Comparison of ENCODE assay signal across 2 cellular contexts in the genomic region with DNA sequence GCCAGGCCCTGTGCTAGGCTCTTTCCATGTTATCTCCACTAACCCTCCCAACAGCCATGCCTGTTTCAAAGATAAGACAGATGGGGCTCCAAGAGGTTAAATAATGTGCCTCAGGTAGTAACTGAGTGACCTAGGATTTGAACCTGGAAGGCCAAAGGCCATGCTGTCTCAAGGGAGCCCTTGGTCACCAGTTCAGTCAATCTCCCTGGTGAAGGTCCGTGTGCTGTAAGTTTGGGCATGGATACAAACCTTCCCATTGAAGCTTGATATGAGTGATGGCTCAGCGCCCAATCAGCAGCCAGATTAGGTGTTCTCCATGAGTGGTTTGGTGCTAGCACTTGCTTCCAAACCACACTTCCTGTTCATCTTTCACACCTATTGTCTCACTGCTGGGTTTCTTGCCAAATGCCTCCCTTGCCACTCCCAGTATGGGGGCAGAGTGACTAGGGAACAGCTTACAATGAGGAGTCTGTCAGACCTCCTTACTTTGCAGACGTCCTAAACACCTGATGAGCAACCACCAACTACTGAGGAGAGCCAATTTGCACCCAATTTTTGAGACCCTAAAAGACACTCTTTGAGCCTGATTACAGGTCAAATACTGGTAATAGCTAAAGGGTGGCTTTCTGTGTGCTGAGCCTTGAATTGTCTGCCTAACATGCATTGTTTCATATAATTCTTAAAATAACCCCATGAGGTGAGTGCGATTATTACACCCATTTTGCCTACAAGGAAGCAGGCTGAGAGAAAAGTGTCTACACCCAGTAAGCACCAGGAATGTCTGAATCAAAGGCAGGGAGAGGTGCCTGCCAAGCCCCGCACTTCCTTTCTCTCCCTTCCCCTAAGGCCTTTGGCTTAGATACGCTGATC.
TF ChIP-seq lines count a peak whose summit lies in the region.

No MANE protein-coding gene starts in this region.

TF ChIP-seq in SK-N-SH, 30 proteins besides CTCF, POLR2A, EP300 and RAD21:
- no peak for TF ChIP-seq EZH2phosphoT487 (IDR thresholded peaks at IDR 0.05; ENCODE audit: borderline replicate concordance, low read depth)
- TF ChIP-seq FOXJ3 (CRISPR knock-in tag; IDR thresholded peaks at IDR 0.05), result no peak
- no peak for TF ChIP-seq GATA2 (CRISPR knock-in tag; IDR thresholded peaks at IDR 0.05)

TF ChIP-seq in K562, 482 proteins besides CTCF, POLR2A, EP300 and RAD21:
- TF ChIP-seq POLR2AphosphoS5 (IDR thresholded peaks at IDR 0.05; ENCODE audit: control insufficient read depth, insufficient read depth, low read depth, low read length) (0 out of 2 replicates have a peak, but pooled peaks have one; percentile 55), KLF16 (IDR thresholded peaks at IDR 0.05) (peak; percentile 66; the same call in 1 of the 2 replicates), ADNP (tag; IDR thresholded peaks at IDR 0.05) (no peak), CTBP1 (IDR thresholded peaks at IDR 0.05; ENCODE audit: borderline replicate concordance) (peak; percentile 59), NCOR1 (IDR thresholded peaks at IDR 0.05) (peak; percentile 70), SOX6 (IDR thresholded peaks at IDR 0.05) (peak; percentile 65), HDAC2 (IDR thresholded peaks at IDR 0.05) (0 out of 2 replicates have a peak, but pooled peaks have one; percentile 51), TCF3 (CRISPR knock-in tag; IDR thresholded peaks at IDR 0.05) (peak; percentile 83), FOXM1 (IDR thresholded peaks at IDR 0.05; ENCODE audit: low read depth) (0 out of 2 replicates have a peak, but pooled peaks have one; percentile 56), FOXM1 (CRISPR knock-in tag; IDR thresholded peaks at IDR 0.05; ENCODE audit: low read depth) (no peak), CC2D1A (IDR thresholded peaks at IDR 0.05) (peak; percentile 56; the same call in 1 of the 2 replicates), NFYB (IDR thresholded peaks at IDR 0.05; ENCODE audit: extremely low read depth, insufficient read length) (peak; percentile 12), ZEB2 (IDR thresholded peaks at IDR 0.05) (peak; percentile 59; the same call in 1 of the 2 replicates), CBFA2T3 (IDR thresholded peaks at IDR 0.05) (peak; percentile 89), BCOR (IDR thresholded peaks at IDR 0.05) (peak; percentile 32; the same call in 1 of the 2 replicates), PML (IDR thresholded peaks at IDR 0.05; ENCODE audit: low read length) (peak; percentile 47; the same call in 1 of the 2 replicates), NFIC (IDR thresholded peaks at IDR 0.05) (peak; percentile 48), MTA2 (IDR thresholded peaks at IDR 0.05; ENCODE audit: low read depth) (peak; percentile 63), ZNF347 (CRISPR knock-in tag; IDR thresholded peaks at IDR 0.05; ENCODE audit: low read depth) (no peak), ETV5 (CRISPR knock-in tag; IDR thresholded peaks at IDR 0.05; ENCODE audit: low read depth) (no peak), ZNF224 (CRISPR knock-in tag; IDR thresholded peaks at IDR 0.05) (no peak), CBFA2T2 (conservative IDR thresholded peaks at IDR 0.05) (peak; percentile 79), SMAD4 (CRISPR knock-in tag; conservative IDR thresholded peaks at IDR 0.05) (0 out of 2 replicates have a peak, but pooled peaks have one; percentile 43), TAL1 (IDR thresholded peaks at IDR 0.05) (peak; percentile 87), KDM1A (IDR thresholded peaks at IDR 0.05) (peak; percentile 29 to 46; a peak in 1 of 4 replicates), TEAD4 (IDR thresholded peaks at IDR 0.05; ENCODE audit: low read length) (peak; percentile 83), TEAD4 (CRISPR knock-in tag; IDR thresholded peaks at IDR 0.05; ENCODE audit: borderline replicate concordance) (no peak), ARID1B (IDR thresholded peaks at IDR 0.05) (peak; percentile 84), NR2C1 (IDR thresholded peaks at IDR 0.05) (peak; percentile 40; the same call in 1 of the 2 replicates), NR2C1 (tag; IDR thresholded peaks at IDR 0.05) (no peak), ESRRA (IDR thresholded peaks at IDR 0.05; ENCODE audit: borderline replicate concordance, low read depth) (peak; percentile 13; the same call in 1 of the 2 replicates), GATA2 (CRISPR knock-in tag; IDR thresholded peaks at IDR 0.05) (peak; percentile 59), CAMTA2 (CRISPR knock-in tag; conservative IDR thresholded peaks at IDR 0.05) (no peak), NFE2L1 (tag; IDR thresholded peaks at IDR 0.05; ENCODE audit: borderline replicate concordance, low read depth) (no peak), DPF2 (IDR thresholded peaks at IDR 0.05) (0 out of 2 replicates have a peak, but pooled peaks have one; percentile 51), SMARCA4 (IDR thresholded peaks at IDR 0.05) (peak; percentile 31; the same call in 1 of the 2 replicates), RBM25 (IDR thresholded peaks at IDR 0.05; ENCODE audit: low read depth, low read length, severe bottlenecking) (peak; percentile 44), TSC22D4 (tag; IDR thresholded peaks at IDR 0.05) (no peak), FUS (optimal IDR thresholded peaks at IDR 0.05; ENCODE audit: low read depth, low read length) (no peak), TRIM24 (IDR thresholded peaks at IDR 0.05) (peak; percentile 41 to 44; a peak in 1 of 4 replicates)
- TF ChIP-seq, protein P1, sequence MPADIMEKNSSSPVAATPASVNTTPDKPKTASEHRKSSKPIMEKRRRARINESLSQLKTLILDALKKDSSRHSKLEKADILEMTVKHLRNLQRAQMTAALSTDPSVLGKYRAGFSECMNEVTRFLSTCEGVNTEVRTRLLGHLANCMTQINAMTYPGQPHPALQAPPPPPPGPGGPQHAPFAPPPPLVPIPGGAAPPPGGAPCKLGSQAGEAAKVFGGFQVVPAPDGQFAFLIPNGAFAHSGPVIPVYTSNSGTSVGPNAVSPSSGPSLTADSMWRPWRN (IDR thresholded peaks at IDR 0.05; ENCODE audit: low read depth), result 0 out of 2 replicates have a peak, but pooled peaks have one; percentile 21
- TF ChIP-seq, protein P2, sequence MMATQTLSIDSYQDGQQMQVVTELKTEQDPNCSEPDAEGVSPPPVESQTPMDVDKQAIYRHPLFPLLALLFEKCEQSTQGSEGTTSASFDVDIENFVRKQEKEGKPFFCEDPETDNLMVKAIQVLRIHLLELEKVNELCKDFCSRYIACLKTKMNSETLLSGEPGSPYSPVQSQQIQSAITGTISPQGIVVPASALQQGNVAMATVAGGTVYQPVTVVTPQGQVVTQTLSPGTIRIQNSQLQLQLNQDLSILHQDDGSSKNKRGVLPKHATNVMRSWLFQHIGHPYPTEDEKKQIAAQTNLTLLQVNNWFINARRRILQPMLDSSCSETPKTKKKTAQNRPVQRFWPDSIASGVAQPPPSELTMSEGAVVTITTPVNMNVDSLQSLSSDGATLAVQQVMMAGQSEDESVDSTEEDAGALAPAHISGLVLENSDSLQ (IDR thresholded peaks at IDR 0.05), result peak; percentile 92
- TF ChIP-seq, protein P3, sequence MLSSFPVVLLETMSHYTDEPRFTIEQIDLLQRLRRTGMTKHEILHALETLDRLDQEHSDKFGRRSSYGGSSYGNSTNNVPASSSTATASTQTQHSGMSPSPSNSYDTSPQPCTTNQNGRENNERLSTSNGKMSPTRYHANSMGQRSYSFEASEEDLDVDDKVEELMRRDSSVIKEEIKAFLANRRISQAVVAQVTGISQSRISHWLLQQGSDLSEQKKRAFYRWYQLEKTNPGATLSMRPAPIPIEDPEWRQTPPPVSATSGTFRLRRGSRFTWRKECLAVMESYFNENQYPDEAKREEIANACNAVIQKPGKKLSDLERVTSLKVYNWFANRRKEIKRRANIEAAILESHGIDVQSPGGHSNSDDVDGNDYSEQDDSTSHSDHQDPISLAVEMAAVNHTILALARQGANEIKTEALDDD (IDR thresholded peaks at IDR 0.05), result peak; percentile 18; the same call in 1 of the 2 replicates
- TF ChIP-seq, protein P4, sequence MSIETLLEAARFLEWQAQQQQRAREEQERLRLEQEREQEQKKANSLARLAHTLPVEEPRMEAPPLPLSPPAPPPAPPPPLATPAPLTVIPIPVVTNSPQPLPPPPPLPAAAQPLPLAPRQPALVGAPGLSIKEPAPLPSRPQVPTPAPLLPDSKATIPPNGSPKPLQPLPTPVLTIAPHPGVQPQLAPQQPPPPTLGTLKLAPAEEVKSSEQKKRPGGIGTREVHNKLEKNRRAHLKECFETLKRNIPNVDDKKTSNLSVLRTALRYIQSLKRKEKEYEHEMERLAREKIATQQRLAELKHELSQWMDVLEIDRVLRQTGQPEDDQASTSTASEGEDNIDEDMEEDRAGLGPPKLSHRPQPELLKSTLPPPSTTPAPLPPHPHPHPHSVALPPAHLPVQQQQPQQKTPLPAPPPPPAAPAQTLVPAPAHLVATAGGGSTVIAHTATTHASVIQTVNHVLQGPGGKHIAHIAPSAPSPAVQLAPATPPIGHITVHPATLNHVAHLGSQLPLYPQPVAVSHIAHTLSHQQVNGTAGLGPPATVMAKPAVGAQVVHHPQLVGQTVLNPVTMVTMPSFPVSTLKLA (conservative IDR thresholded peaks at IDR 0.05), result 0 out of 4 replicates have a peak, but pooled peaks of 1 of the 2 experiments have one; percentile 24
- TF ChIP-seq, protein P5, sequence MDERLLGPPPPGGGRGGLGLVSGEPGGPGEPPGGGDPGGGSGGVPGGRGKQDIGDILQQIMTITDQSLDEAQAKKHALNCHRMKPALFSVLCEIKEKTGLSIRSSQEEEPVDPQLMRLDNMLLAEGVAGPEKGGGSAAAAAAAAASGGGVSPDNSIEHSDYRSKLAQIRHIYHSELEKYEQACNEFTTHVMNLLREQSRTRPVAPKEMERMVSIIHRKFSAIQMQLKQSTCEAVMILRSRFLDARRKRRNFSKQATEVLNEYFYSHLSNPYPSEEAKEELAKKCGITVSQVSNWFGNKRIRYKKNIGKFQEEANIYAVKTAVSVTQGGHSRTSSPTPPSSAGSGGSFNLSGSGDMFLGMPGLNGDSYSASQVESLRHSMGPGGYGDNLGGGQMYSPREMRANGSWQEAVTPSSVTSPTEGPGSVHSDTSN (CRISPR knock-in tag; IDR thresholded peaks at IDR 0.05; ENCODE audit: low read depth), result no peak
- TF ChIP-seq, protein P5 (tag; conservative IDR thresholded peaks at IDR 0.05; ENCODE audit: low read depth), result peak; percentile 47
- TF ChIP-seq, protein P6, sequence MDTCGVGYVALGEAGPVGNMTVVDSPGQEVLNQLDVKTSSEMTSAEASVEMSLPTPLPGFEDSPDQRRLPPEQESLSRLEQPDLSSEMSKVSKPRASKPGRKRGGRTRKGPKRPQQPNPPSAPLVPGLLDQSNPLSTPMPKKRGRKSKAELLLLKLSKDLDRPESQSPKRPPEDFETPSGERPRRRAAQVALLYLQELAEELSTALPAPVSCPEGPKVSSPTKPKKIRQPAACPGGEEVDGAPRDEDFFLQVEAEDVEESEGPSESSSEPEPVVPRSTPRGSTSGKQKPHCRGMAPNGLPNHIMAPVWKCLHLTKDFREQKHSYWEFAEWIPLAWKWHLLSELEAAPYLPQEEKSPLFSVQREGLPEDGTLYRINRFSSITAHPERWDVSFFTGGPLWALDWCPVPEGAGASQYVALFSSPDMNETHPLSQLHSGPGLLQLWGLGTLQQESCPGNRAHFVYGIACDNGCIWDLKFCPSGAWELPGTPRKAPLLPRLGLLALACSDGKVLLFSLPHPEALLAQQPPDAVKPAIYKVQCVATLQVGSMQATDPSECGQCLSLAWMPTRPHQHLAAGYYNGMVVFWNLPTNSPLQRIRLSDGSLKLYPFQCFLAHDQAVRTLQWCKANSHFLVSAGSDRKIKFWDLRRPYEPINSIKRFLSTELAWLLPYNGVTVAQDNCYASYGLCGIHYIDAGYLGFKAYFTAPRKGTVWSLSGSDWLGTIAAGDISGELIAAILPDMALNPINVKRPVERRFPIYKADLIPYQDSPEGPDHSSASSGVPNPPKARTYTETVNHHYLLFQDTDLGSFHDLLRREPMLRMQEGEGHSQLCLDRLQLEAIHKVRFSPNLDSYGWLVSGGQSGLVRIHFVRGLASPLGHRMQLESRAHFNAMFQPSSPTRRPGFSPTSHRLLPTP (IDR thresholded peaks at IDR 0.05; ENCODE audit: borderline replicate concordance, extremely low read depth, insufficient read length), result no peak
